1 cellular context compared by ENCODE assay signal in genomic region chr6:146879406-146880117, GRCh38.
TF ChIP-seq lines count a peak whose summit lies in the region.

No MANE protein-coding gene starts in this region.

TF ChIP-seq in K562, 482 proteins besides CTCF, POLR2A, EP300 and RAD21 (continued from another document):
- TF ChIP-seq ZBTB40 (IDR thresholded peaks at IDR 0.05) (0 out of 2 replicates have a peak, but pooled peaks have one; percentile 15), ZBTB40 (CRISPR knock-in tag; IDR thresholded peaks at IDR 0.05) (no peak), SLC30A9 (CRISPR knock-in tag; IDR thresholded peaks at IDR 0.05) (no peak), SMAD4 (CRISPR knock-in tag; conservative IDR thresholded peaks at IDR 0.05) (peak; percentile 89), OTX1 (CRISPR knock-in tag; IDR thresholded peaks at IDR 0.05) (no peak), PREB (CRISPR knock-in tag; IDR thresholded peaks at IDR 0.05) (no peak), ZEB2 (IDR thresholded peaks at IDR 0.05) (peak; percentile 58; the same call in 1 of the 2 replicates), TBL1XR1 (IDR thresholded peaks at IDR 0.05; ENCODE audit: low read length in 2 of 2) (peak in 1 of 2 experiments; percentile 86; a peak in 1 of 4 replicates), KAT7 (CRISPR knock-in tag; IDR thresholded peaks at IDR 0.05; ENCODE audit: borderline replicate concordance) (0 out of 2 replicates have a peak, but pooled peaks have one; percentile 11), SMARCC2 (IDR thresholded peaks at IDR 0.05; ENCODE audit: low read depth) (no peak), PML (IDR thresholded peaks at IDR 0.05; ENCODE audit: low read length) (0 out of 2 replicates have a peak, but pooled peaks have one; percentile 34), EHMT2 (IDR thresholded peaks at IDR 0.05) (peak; percentile 56; the same call in 1 of the 2 replicates)
